ENCODE assay signal across 25 cellular contexts in the genomic region with DNA sequence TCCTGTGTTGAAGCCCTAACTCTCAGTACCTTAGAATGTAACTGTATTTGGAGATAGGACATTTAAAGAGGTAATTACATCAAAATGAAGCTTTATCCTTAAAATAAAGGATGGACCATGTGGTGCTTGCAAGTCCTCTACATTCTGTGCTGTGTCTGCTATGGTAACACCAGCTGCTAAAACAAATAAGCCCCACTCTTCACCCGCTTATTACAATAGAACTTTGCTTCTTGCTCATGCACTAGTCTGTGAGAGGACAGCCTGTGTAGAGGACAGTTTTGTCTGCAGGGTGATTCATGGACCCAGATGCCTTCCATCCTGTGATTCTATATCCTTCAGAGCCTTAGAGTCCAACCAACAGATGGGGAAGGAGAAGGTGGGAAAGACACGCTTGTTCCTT. TPM values are rescaled to one million over a fixed set of nuclear protein-coding genes. Genes with fewer than 3 reads are reported as not detected.
"Had no signal": no experiment of that assay in that cellular context is flagged by ENCODE, and none has a peak within 500 bp of the region (broad histone marks: within the 10 kb centered on the region; RNA-seq: fewer than 3 reads in every experiment).

No MANE protein-coding gene starts in this region.

- H3K9me3 ChIP-seq: heart right ventricle, upper lobe of right lung had no signal

- ATAC-seq: activated T-cell treated with anti-CD3 and anti-CD28 coated beads, Interleukin-2, amount 50 U/mL, for 4 hours; heart right ventricle; naive thymus-derived CD4-positive, alpha-beta T cell had no signal

- H3K36me3 Mint-ChIP-seq: activated naive CD8-positive, alpha-beta T cell treated with anti-CD3 and anti-CD28 coated beads for 36 hours; naive thymus-derived CD4-positive, alpha-beta T cell had no signal

- H3K4me3 Mint-ChIP-seq: activated B cell treated with CpG ODN at 0.5 μM for 24 hours; activated naive CD8-positive, alpha-beta T cell treated with anti-CD3 and anti-CD28 coated beads for 36 hours; activated T-cell treated with anti-CD3 and anti-CD28 coated beads, Interleukin-2, amount 50 U/mL, for 4 hours; naive thymus-derived CD4-positive, alpha-beta T cell; neural crest cell; T-helper 1 cell treated with Interleukin-12 subunit alpha and Interleukin-12 subunit beta and Interleukin-4 antibody, amounts not matched to agents 30 μg/mL and 1 μg/mL, for 36 hours had no signal

- H3K27ac Mint-ChIP-seq: activated B cell treated with CpG ODN at 0.5 μM for 24 hours; activated naive CD8-positive, alpha-beta T cell treated with anti-CD3 and anti-CD28 coated beads for 36 hours; activated T-helper 2 cell treated with anti-CD3 and anti-CD28 coated beads, Interferon-gamma antibody, Interleukin-2, Interleukin-4, amounts not matched to agents 10 μg/mL and 5 μg/mL and 100 μg/mL, durations not matched to agents 14 hours and 24 hours and 36 hours; naive thymus-derived CD4-positive, alpha-beta T cell; T-helper 1 cell treated with Interleukin-12 subunit alpha and Interleukin-12 subunit beta and Interleukin-4 antibody, amounts not matched to agents 30 μg/mL and 1 μg/mL, for 36 hours had no signal

- DNase-seq: activated B cell treated with CpG ODN at 0.5 μM for 24 hours; activated CD4-positive, alpha-beta T cell treated with anti-CD3 and anti-CD28 coated beads for 4 hours; activated CD4-positive, alpha-beta T cell treated with anti-CD3 and anti-CD28 coated beads, Interleukin-2, amount 50 U/mL, for 48 hours; activated CD8-positive, alpha-beta memory T cell treated with anti-CD3 and anti-CD28 coated beads, Interleukin-2, amount 50 U/mL, for 48 hours; activated naive CD4-positive, alpha-beta T cell treated with Interleukin-2 at 50 U/mL for 16 hours; activated naive CD8-positive, alpha-beta T cell treated with anti-CD3 and anti-CD28 coated beads for 36 hours; activated T-cell treated with anti-CD3 and anti-CD28 coated beads, Interleukin-2, amount 50 U/mL, for 4 hours; erythroblast; heart right ventricle; naive thymus-derived CD4-positive, alpha-beta T cell; occipital lobe; retina; stimulated activated CD4-positive, alpha-beta T cell treated with anti-CD3 and anti-CD28 coated beads, Interleukin-4, amount 100 ng/mL, for 24 hours; stimulated activated naive CD4-positive, alpha-beta T cell treated with Interleukin-2 at 50 U/mL for 16 hours; T1000; upper lobe of right lung had no signal

- H3K36me3 ChIP-seq: heart right ventricle, upper lobe of right lung had no signal

- FAIRE-seq: endometrium had no signal

- H3K27ac ChIP-seq: heart right ventricle had no signal

- H3K27me3 ChIP-seq: upper lobe of right lung had no signal

- H3K9me3 Mint-ChIP-seq: activated B cell treated with CpG ODN at 0.5 μM for 24 hours; activated naive CD8-positive, alpha-beta T cell treated with anti-CD3 and anti-CD28 coated beads for 36 hours; activated T-cell treated with anti-CD3 and anti-CD28 coated beads, Interleukin-2, amount 50 U/mL, for 4 hours; activated T-helper 2 cell treated with anti-CD3 and anti-CD28 coated beads, Interferon-gamma antibody, Interleukin-2, Interleukin-4, amounts not matched to agents 10 μg/mL and 5 μg/mL and 100 μg/mL, durations not matched to agents 14 hours and 24 hours and 36 hours; neural crest cell; T-helper 1 cell treated with Interleukin-12 subunit alpha and Interleukin-12 subunit beta and Interleukin-4 antibody, amounts not matched to agents 30 μg/mL and 1 μg/mL, for 36 hours had no signal

- H3K4me3 ChIP-seq: heart right ventricle, lung, upper lobe of right lung had no signal

- H3K4me1 ChIP-seq: upper lobe of right lung had no signal

RNA-seq across cellular contexts. Expression of a gene that starts 12.5 kb away (rescaled TPM):
- total RNA-seq: activated B cell treated with CpG ODN at 0.5 μM for 24 hours; activated CD8-positive, alpha-beta memory T cell treated with anti-CD3 and anti-CD28 coated beads for 36 hours; activated naive CD8-positive, alpha-beta T cell treated with anti-CD3 and anti-CD28 coated beads for 36 hours; fibroblast of lung; heart right ventricle; left lobe of liver; naive thymus-derived CD4-positive, alpha-beta T cell; subcutaneous adipose tissue had no signal
- polyA plus RNA-seq: fibroblast of lung; heart right ventricle; naive thymus-derived CD4-positive, alpha-beta T cell had no signal
